13 cellular contexts compared by ENCODE assay signal in genomic region chr5:65394078-65394477, GRCh38.
DNase-seq lines count a peak whose midpoint lies in the region; ATAC-seq and FAIRE-seq lines count a peak whose summit lies in the region.
"Had no signal": no experiment of that assay in that cellular context is flagged by ENCODE, and none has a peak within 500 bp of the region (broad histone marks: within the 10 kb centered on the region; RNA-seq: fewer than 3 reads in every experiment).

No MANE protein-coding gene starts in this region.

- peaks cover 2 to 6% of the 10 kb centered on the region in 2 experiments for H3K36me3 ChIP-seq in trophoblast cell (ENCODE audit: control insufficient read depth in 1 of 2, insufficient read depth in 2 of 2, low read length in 2 of 2)

- no peak overlapping the region for H4K91ac ChIP-seq in trophoblast cell (ENCODE audit: low read depth, low read length)

- H2AK5ac ChIP-seq in trophoblast cell (ENCODE audit: low read length) = no peak overlapping the region

- H4K8ac ChIP-seq in trophoblast cell (ENCODE audit: low read depth, low read length) = no peak overlapping the region

- no peak overlapping the region for H2BK120ac ChIP-seq in trophoblast cell (ENCODE audit: insufficient read depth, low read length, poor library complexity)

- no peak overlapping the region for H4K12ac ChIP-seq in trophoblast cell (ENCODE audit: low read depth, low read length)

- no peak overlapping the region for H3K4ac ChIP-seq in trophoblast cell (ENCODE audit: low read depth, low read length)

- no peak overlapping the region for H2AFZ ChIP-seq in trophoblast cell (ENCODE audit: insufficient read depth, low read length, poor library complexity)

- DNase-seq in Caki2 (ENCODE audit: low read depth) = peak; percentile 1
- DNase-seq in RCC 7860 (ENCODE audit: low spot score) = peak; percentile 20
- peak; percentile 96 for DNase-seq in glomerular visceral epithelial cell (ENCODE audit: extremely low spot score)
- DNase-seq in trophoblast cell = no peak
- no peak for DNase-seq in T-helper 2 cell
- no peak for DNase-seq in central memory CD4-positive, alpha-beta T cell
- DNase-seq in stimulated activated CD4-positive, alpha-beta T cell treated with anti-CD3 and anti-CD28 coated beads, Interleukin-1b, Interleukin-23, amount 100 ng/mL, for 48 hours = no peak
- DNase-seq: cortex of kidney, MV-4-11, SHP77 treated with DMSO at 0.1 percent for 48 hours, testis had no signal

- no peak overlapping the region for H3K9ac ChIP-seq in trophoblast cell (ENCODE audit: low read length)

- ATAC-seq in GM18870 (IDR thresholded peaks at IDR 0.05; ENCODE audit: unreplicated experiment) = no peak

- H3K4me1 ChIP-seq in trophoblast cell (ENCODE audit: control insufficient read depth in 1 of 2, insufficient read depth in 2 of 2, low read length in 2 of 2) = no peaks in the 10 kb centered on the region
- H3K4me1 ChIP-seq: testis had no signal

- H2BK12ac ChIP-seq in trophoblast cell (ENCODE audit: low read length) = no peak overlapping the region

- H3K4me3 ChIP-seq in trophoblast cell (ENCODE audit: low read depth, low read length) = no peak overlapping the region
- H3K4me3 ChIP-seq: lung, testis had no signal

- no peaks in the 10 kb centered on the region for H3K27me3 ChIP-seq in trophoblast cell (ENCODE audit: insufficient read depth, low read length)
- H3K27me3 ChIP-seq: testis had no signal

- no CpG with 5 or more reads among the region's 2 CpGs for WGBS in trophoblast cell (ENCODE audit: extremely low coverage, insufficient coverage, insufficient read length)

- H3K79me1 ChIP-seq in trophoblast cell (ENCODE audit: low read length) = no peaks in the 10 kb centered on the region

- no peaks in the 10 kb centered on the region for H3K79me2 ChIP-seq in trophoblast cell (ENCODE audit: control insufficient read depth, insufficient read depth, low read length, poor library complexity)

- no peak overlapping the region for H3K4me2 ChIP-seq in trophoblast cell (ENCODE audit: low read length)

- H2BK5ac ChIP-seq in trophoblast cell (ENCODE audit: low read depth, low read length, poor library complexity) = no peak overlapping the region

- in situ Hi-C loops in Caki2 (cut with HindIII; ENCODE audit: low pct_unique_long_range_greater_than_20kb, low sequenced_read_pairs) = no loop called here

- FAIRE-seq in RCC 7860 (lab: Jason Lieb, UNC) = peak; percentile 42

- no peak overlapping the region for H3K14ac ChIP-seq in trophoblast cell (ENCODE audit: low read length)

- H3K27ac ChIP-seq in trophoblast cell (ENCODE audit: low read depth, low read length) = no peak overlapping the region
- H3K27ac ChIP-seq: testis had no signal

- H3K18ac ChIP-seq in trophoblast cell (ENCODE audit: low read length) = no peak overlapping the region

- H3K9me3 ChIP-seq in trophoblast cell (ENCODE audit: insufficient read depth, low read depth, low read length) = peaks cover 2% of the 10 kb centered on the region
- H3K9me3 ChIP-seq: testis had no signal

- H3K23ac ChIP-seq in trophoblast cell (ENCODE audit: low read length) = peak overlapping the region; percentile 73

Comparison
In these comparisons a context has a peak if more than half of its experiments do, and no peak if none do; other contexts are left out.
1. DNase-seq: peak in Caki2 (single experiment), RCC 7860 (single experiment) and glomerular visceral epithelial cell (single experiment); none in trophoblast cell (0 of 2), T-helper 2 cell (0 of 5), central memory CD4-positive, alpha-beta T cell (single experiment) and stimulated activated CD4-positive, alpha-beta T cell treated with anti-CD3 and anti-CD28 coated beads, Interleukin-1b, Interleukin-23, amount 100 ng/mL, for 48 hours (single experiment).